ENCODE assay signal across 8 cellular contexts in the genomic region with DNA sequence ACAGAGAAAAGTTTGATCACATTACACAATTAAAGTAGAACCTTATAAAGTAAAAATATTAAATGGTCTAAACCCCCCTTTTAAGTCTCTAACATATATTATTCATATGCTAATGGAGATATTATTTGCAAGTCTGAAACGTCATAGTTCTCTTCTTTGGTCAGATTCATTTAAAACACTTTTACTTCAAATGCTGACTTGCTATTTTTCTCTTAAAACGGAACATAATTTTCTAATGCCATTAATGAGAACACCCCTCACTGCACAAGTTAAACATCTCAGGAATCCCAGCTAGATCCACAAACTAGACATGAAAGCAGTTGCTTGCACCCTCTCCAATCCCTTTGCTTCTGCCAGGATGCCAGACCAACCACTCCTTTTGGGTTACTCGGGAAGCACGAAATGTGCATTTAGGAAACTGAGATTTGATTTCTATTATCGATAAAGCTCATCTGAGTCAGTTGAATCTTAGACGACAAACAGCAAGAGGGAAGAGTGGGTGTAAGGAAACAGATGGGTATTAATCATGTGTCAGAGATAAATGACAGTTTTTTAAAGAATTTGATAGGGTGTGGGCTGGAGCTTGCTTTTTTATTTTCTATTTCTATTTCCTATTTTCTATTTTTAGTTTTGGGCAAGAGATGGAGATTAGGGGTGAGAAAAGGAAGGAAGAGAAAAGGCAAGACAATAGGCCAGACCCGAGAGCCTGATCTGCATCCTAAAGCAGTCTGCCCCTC. TPM values are rescaled to one million over a fixed set of nuclear protein-coding genes. Genes with fewer than 3 reads are reported as not detected.
DNase-seq lines count a peak whose midpoint lies in the region; ATAC-seq, FAIRE-seq and TF ChIP-seq lines count a peak whose summit lies in the region.

No MANE protein-coding gene starts in this region.

- in situ Hi-C loops in mammary epithelial cell (cut with MboI; ENCODE audit: low sequenced_read_pairs in 2 of 2) = no loop called here

- 59% methylated on average over 6 of the region's 7 CpGs for WGBS in mammary epithelial cell (ENCODE audit: low coverage, missing lambda C conversion rate)

- no peaks in the 10 kb centered on the region for H3K36me3 Mint-ChIP-seq in CD8-positive, alpha-beta T cell
- no peaks in the 10 kb centered on the region for H3K36me3 Mint-ChIP-seq in nephron (ENCODE audit: low read depth)

- H3K27ac Mint-ChIP-seq in CD8-positive, alpha-beta T cell = no peak overlapping the region
- no peak overlapping the region for H3K27ac Mint-ChIP-seq in nephron

- no peaks in the 10 kb centered on the region for H3K79me2 ChIP-seq in mammary epithelial cell (ENCODE audit: insufficient read depth, low read length)

- no peak for TF ChIP-seq CTCF in CD8-positive, alpha-beta T cell (IDR thresholded peaks at IDR 0.05)
- no peak for TF ChIP-seq CTCF in mammary epithelial cell (conservative IDR thresholded peaks at IDR 0.05 in 1 of 2, IDR thresholded peaks at IDR 0.05 in 1 of 2; ENCODE audit: extremely low read depth in 1 of 2, insufficient read depth in 1 of 2, low read depth in 1 of 2, low read length in 2 of 2)
- no peak for TF ChIP-seq CTCF in nephron (IDR thresholded peaks at IDR 0.05; ENCODE audit: unreplicated experiment in 3 of 3)
- TF ChIP-seq CTCF in foreskin fibroblast (IDR thresholded peaks at IDR 0.05; ENCODE audit: low read depth, low read length) = no peak

- ATAC-seq in CD8-positive, alpha-beta T cell = no peak
- ATAC-seq in HG03095 (IDR thresholded peaks at IDR 0.05; ENCODE audit: unreplicated experiment) = no peak

- BruUV-seq in mammary epithelial cell (replicated peaks; lab: Mats Ljungman, UMichigan) = no TSS peak

- H3K27ac ChIP-seq in CD8-positive, alpha-beta T cell (ENCODE audit: low read depth, low read length) = no peak overlapping the region
- no peak overlapping the region for H3K27ac ChIP-seq in mammary epithelial cell (ENCODE audit: insufficient read depth, low read depth, low read length)

- intact Hi-C loops in CD8-positive, alpha-beta T cell (cut with DNase I, micrococcal nuclease) = loop anchor here in 1 of 2 experiments (5.0 kb wide), 1 partner anchor 109 kb away; no protein-coding TSS in a partner anchor
- intact Hi-C loops in mammary epithelial cell (cut with micrococcal nuclease) = no loop called here

- H3K4me1 Mint-ChIP-seq in CD8-positive, alpha-beta T cell (ENCODE audit: low read depth) = peaks cover 14% of the 10 kb centered on the region
- H3K4me1 Mint-ChIP-seq in nephron = peaks cover 11% of the 10 kb centered on the region

- no peaks in the 10 kb centered on the region for H4K20me1 ChIP-seq in mammary epithelial cell (ENCODE audit: insufficient read depth, low read length)

- POLR2A ChIA-PET in CD8-positive, alpha-beta T cell (lab: Charles Lee) = no interaction called here

- H3K4me1 ChIP-seq in CD8-positive, alpha-beta T cell (ENCODE audit: insufficient read depth, low read length) = peaks cover 9% of the 10 kb centered on the region
- H3K4me1 ChIP-seq in mammary epithelial cell (ENCODE audit: insufficient read depth, low read length) = peaks cover 7% of the 10 kb centered on the region

- no peak overlapping the region for H2AFZ ChIP-seq in mammary epithelial cell (ENCODE audit: low read depth, low read length)

- H3K9me3 ChIP-seq in CD8-positive, alpha-beta T cell (ENCODE audit: low read length) = no peaks in the 10 kb centered on the region
- H3K9me3 ChIP-seq in mammary epithelial cell (replicated peaks; ENCODE audit: insufficient read depth, low read length) = no peaks in the 10 kb centered on the region

- CTCF ChIA-PET in CD8-positive, alpha-beta T cell (lab: Charles Lee) = no interaction called here
- CTCF ChIA-PET in mammary epithelial cell (lab: Charles Lee; ENCODE audit: low non-redundant PET) = no interaction called here

- peak; percentile 44 for FAIRE-seq in HTR-8/SVneo (lab: Jason Lieb, UNC)

- dilution Hi-C loops in mammary epithelial cell (cut with HindIII; ENCODE audit: low sequenced_read_pairs) = no loop called here

- peak overlapping the region; percentile 92 for H3K4me2 ChIP-seq in mammary epithelial cell (ENCODE audit: insufficient read depth, low read depth, low read length)

- H3K27me3 Mint-ChIP-seq in CD8-positive, alpha-beta T cell (ENCODE audit: low read depth) = peaks cover 28% of the 10 kb centered on the region
- peaks cover 68% of the 10 kb centered on the region for H3K27me3 Mint-ChIP-seq in nephron (ENCODE audit: low read depth)

- peak overlapping the region; percentile 84 for H3K4me3 Mint-ChIP-seq in CD8-positive, alpha-beta T cell
- peak overlapping the region; percentile 70 to 84 (median 80) for H3K4me3 Mint-ChIP-seq in nephron

- DNase-seq in CD8-positive, alpha-beta T cell = no peak
- DNase-seq in HTR-8/SVneo (ENCODE audit: insufficient read length, low spot score) (no peak), mammary epithelial cell (no peak), CD1c-positive myeloid dendritic cell (ENCODE audit: extremely low spot score) (no peak), foreskin fibroblast (no peak), NCI-H146 (lab: John Stamatoyannopoulos, UW) (no peak)

- H3K36me3 ChIP-seq in CD8-positive, alpha-beta T cell (ENCODE audit: insufficient read depth, low read length) = no peaks in the 10 kb centered on the region
- H3K36me3 ChIP-seq in mammary epithelial cell (ENCODE audit: insufficient read depth, low read length) = no peaks in the 10 kb centered on the region

- H3K27me3 ChIP-seq in CD8-positive, alpha-beta T cell (ENCODE audit: insufficient read depth, low read length) = no peaks in the 10 kb centered on the region
- H3K27me3 ChIP-seq in mammary epithelial cell (ENCODE audit: insufficient read depth, low read length) = peaks cover 31% of the 10 kb centered on the region

- peak overlapping the region; percentile 63 for H3K4me3 ChIP-seq in CD8-positive, alpha-beta T cell (ENCODE audit: low read depth, low read length)
- H3K4me3 ChIP-seq in mammary epithelial cell (replicated peaks in 1 of 3; ENCODE audit: insufficient read depth in 1 of 3, low read depth in 2 of 3, low read length in 3 of 3) (no peak overlapping the region), foreskin fibroblast (ENCODE audit: low read depth in 1 of 2, low read length in 2 of 2) (no peak overlapping the region)

- H3K9ac ChIP-seq in mammary epithelial cell (ENCODE audit: insufficient read depth, low read length) = no peak overlapping the region

- no peaks in the 10 kb centered on the region for H3K9me3 Mint-ChIP-seq in CD8-positive, alpha-beta T cell
- no peaks in the 10 kb centered on the region for H3K9me3 Mint-ChIP-seq in nephron

RNA-seq across cellular contexts. Expression of gene ADD2, which starts 1.5 kb away (rescaled TPM):
- 1 to 10 TPM; 2.5 to 3.0 TPM for total RNA-seq in CD8-positive, alpha-beta T cell
- total RNA-seq in mammary epithelial cell = not detected
- 0.06 TPM for polyA plus RNA-seq in mammary epithelial cell
- not detected for polyA minus RNA-seq in mammary epithelial cell

RNA-seq across cellular contexts. Expression of gene FIGLA, which starts 23.9 kb away (rescaled TPM):
- total RNA-seq in CD8-positive, alpha-beta T cell = not detected
- not detected for total RNA-seq in mammary epithelial cell
- not detected for polyA plus RNA-seq in mammary epithelial cell
- polyA minus RNA-seq in mammary epithelial cell = not detected

RNA-seq across cellular contexts. Expression of gene CLEC4F, which starts 53.9 kb away (rescaled TPM):
- total RNA-seq in CD8-positive, alpha-beta T cell = not detected
- total RNA-seq in mammary epithelial cell = not detected
- polyA plus RNA-seq in mammary epithelial cell = not detected
- polyA minus RNA-seq in mammary epithelial cell = not detected
